In the genomic region with DNA sequence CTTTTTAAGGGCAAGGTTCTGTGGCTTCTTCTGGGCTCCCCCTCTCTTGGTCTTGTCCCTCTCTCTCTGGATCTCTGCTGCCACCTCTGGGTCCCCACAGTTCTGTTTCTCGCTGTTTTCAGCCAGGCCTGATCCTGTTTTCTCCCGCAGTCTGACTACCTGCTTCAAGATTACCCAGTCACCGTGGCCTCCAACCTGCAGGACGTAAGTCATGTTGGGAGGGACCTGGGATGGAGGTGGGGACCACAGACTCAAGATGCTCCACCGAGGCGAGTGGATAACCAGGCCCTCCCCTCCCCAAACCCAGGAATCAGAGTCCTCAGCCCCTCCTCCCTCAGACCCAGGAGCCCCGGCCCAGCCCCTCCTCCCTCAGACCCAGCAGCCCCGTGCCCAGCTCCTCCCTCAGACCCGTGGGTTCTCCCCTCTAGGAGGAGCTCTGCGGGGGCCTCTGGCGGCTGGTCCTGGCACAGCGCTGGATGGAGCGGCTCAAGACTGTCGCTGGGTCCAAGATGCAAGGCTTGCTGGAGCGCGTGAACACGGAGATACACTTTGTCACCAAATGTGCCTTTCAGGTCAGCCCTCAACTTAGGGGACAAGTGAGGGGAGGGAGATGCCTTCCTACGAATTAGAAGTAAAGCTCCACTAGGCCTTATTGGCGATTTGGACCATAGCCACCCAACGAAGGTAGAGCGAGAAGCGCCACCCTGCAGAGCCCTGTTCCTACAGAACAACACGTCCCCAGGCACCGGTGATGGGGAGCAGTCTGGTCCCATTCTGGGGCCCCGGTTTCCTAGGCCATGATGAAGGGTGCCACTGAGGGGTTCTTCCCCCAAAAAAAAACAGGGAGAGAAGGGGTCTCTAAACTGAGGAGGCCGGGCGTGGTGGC, we compare ENCODE assay signal across 6 cellular contexts. TPM values are rescaled to one million over a fixed set of nuclear protein-coding genes. Genes with fewer than 3 reads are reported as not detected.
DNase-seq lines count a peak whose midpoint lies in the region; ATAC-seq lines count a peak whose summit lies in the region.

No MANE protein-coding gene starts in this region.

- no peaks in the 10 kb centered on the region for H3K9me3 Mint-ChIP-seq in activated T-cell treated with anti-CD3 and anti-CD28 coated beads, Interleukin-2, amount 50 U/mL, for 4 hours

- DNase-seq in NCI-H748 (lab: John Stamatoyannopoulos, UW; ENCODE audit: unreplicated experiment) = peak; percentile 74
- no peak for DNase-seq in NCI-H748 treated with DMSO at 0.1 percent for 48 hours (lab: John Stamatoyannopoulos, UW)
- peak; percentile 58 for DNase-seq in activated T-cell treated with anti-CD3 and anti-CD28 coated beads, Interleukin-2, amount 50 U/mL, for 4 hours
- peak; percentile 94 for DNase-seq in islet precursor cell

- peak overlapping the region; percentile 83 for H3K4me3 Mint-ChIP-seq in activated T-cell treated with anti-CD3 and anti-CD28 coated beads, Interleukin-2, amount 50 U/mL, for 4 hours

- peaks cover 40% of the 10 kb centered on the region for H3K4me1 Mint-ChIP-seq in activated T-cell treated with anti-CD3 and anti-CD28 coated beads, Interleukin-2, amount 50 U/mL, for 4 hours (ENCODE audit: low read depth)

- ATAC-seq in activated T-cell treated with anti-CD3 and anti-CD28 coated beads, Interleukin-2, amount 50 U/mL, for 4 hours = peak; percentile 69 to 74
- ATAC-seq in HG02981 (IDR thresholded peaks at IDR 0.05; ENCODE audit: unreplicated experiment) = no peak
- ATAC-seq in HG03432 (IDR thresholded peaks at IDR 0.05; ENCODE audit: unreplicated experiment) = no peak

- H3K36me3 Mint-ChIP-seq in activated T-cell treated with anti-CD3 and anti-CD28 coated beads, Interleukin-2, amount 50 U/mL, for 4 hours (ENCODE audit: insufficient read depth) = peaks cover 6% of the 10 kb centered on the region

- H3K27me3 Mint-ChIP-seq in activated T-cell treated with anti-CD3 and anti-CD28 coated beads, Interleukin-2, amount 50 U/mL, for 4 hours (ENCODE audit: low read depth) = no peaks in the 10 kb centered on the region

RNA-seq across cellular contexts. Expression of gene FLT3LG, which starts 2.2 kb away (rescaled TPM):
- 10 to 100 TPM; 52.3 to 64.8 (median 56.9) TPM for total RNA-seq in activated T-cell treated with anti-CD3 and anti-CD28 coated beads, Interleukin-2, amount 50 U/mL, for 4 hours

RNA-seq across cellular contexts. Expression of gene RPL13A, which starts 11.2 kb away (rescaled TPM):
- total RNA-seq in activated T-cell treated with anti-CD3 and anti-CD28 coated beads, Interleukin-2, amount 50 U/mL, for 4 hours = 1,000 to 10,000 TPM; 4,599 to 4,940 (median 4,852) TPM

RNA-seq across cellular contexts. Expression of gene RPS11, which starts 20.0 kb away (rescaled TPM):
- total RNA-seq in activated T-cell treated with anti-CD3 and anti-CD28 coated beads, Interleukin-2, amount 50 U/mL, for 4 hours = 1,000 to 10,000 TPM; 2,890 to 3,149 (median 2,904) TPM

RNA-seq across cellular contexts. Expression of gene ALDH16A1, which starts 23.2 kb away (rescaled TPM):
- total RNA-seq in activated T-cell treated with anti-CD3 and anti-CD28 coated beads, Interleukin-2, amount 50 U/mL, for 4 hours = 10 to 100 TPM; 35.4 to 42.9 (median 35.8) TPM

RNA-seq across cellular contexts. Expression of gene PIH1D1, which starts 24.6 kb away (rescaled TPM):
- total RNA-seq in activated T-cell treated with anti-CD3 and anti-CD28 coated beads, Interleukin-2, amount 50 U/mL, for 4 hours = 100 to 1,000 TPM in 2 of 3 donors, 10 to 100 TPM in 1; 95.0 to 105 (median 105) TPM

Comparison
In these comparisons a context has a peak if more than half of its experiments do, and no peak if none do; other contexts are left out.
1. ATAC-seq: peak in activated T-cell treated with anti-CD3 and anti-CD28 coated beads, Interleukin-2, amount 50 U/mL, for 4 hours (2 of 2); none in HG02981 (single experiment) and HG03432 (single experiment).